Comparison of ENCODE assay signal across 1 cellular context in genomic region chr14:38808734-38809455, GRCh38.
TF ChIP-seq lines count a peak whose summit lies in the region.

No MANE protein-coding gene starts in this region.

TF ChIP-seq in H1, 55 proteins besides CTCF, POLR2A, EP300 and RAD21 (continued from another document):
- TF ChIP-seq ATF2 (IDR thresholded peaks at IDR 0.05; ENCODE audit: low read length): no peak
- no peak for TF ChIP-seq POLR2AphosphoS5 (IDR thresholded peaks at IDR 0.05; ENCODE audit: low read depth, low read length)
- TF ChIP-seq CHD1 (IDR thresholded peaks at IDR 0.05; ENCODE audit: low read depth, low read length): no peak
- TF ChIP-seq E2F6 (IDR thresholded peaks at IDR 0.05): no peak
- TF ChIP-seq KDM5A (IDR thresholded peaks at IDR 0.05; ENCODE audit: low read length): no peak
- TF ChIP-seq PHF8 (conservative IDR thresholded peaks at IDR 0.05; ENCODE audit: low read depth, low read length): no peak
- TF ChIP-seq SP2 (IDR thresholded peaks at IDR 0.05; ENCODE audit: low read length): no peak
- no peak for TF ChIP-seq KDM4A (IDR thresholded peaks at IDR 0.05; ENCODE audit: low read depth, low read length, severe bottlenecking)
- no peak for TF ChIP-seq SRF (IDR thresholded peaks at IDR 0.05; ENCODE audit: low read depth, low read length)
